1 cellular context compared by ENCODE assay signal in genomic region chr15:74496648-74497047, GRCh38.
TF ChIP-seq lines count a peak whose summit lies in the region.

No MANE protein-coding gene starts in this region.

TF ChIP-seq in WTC11, 78 proteins besides CTCF, POLR2A, EP300 and RAD21:
- TF ChIP-seq ARID4B (CRISPR knock-in tag; IDR thresholded peaks at IDR 0.05; ENCODE audit: borderline replicate concordance) (no peak), MAX (CRISPR knock-in tag; IDR thresholded peaks at IDR 0.05) (no peak), ZNF671 (CRISPR knock-in tag; IDR thresholded peaks at IDR 0.05) (no peak), NR1H2 (CRISPR knock-in tag; IDR thresholded peaks at IDR 0.05) (no peak), NFATC4 (CRISPR knock-in tag; IDR thresholded peaks at IDR 0.05) (no peak), SOX15 (CRISPR knock-in tag; IDR thresholded peaks at IDR 0.05) (no peak), PRDM15 (CRISPR knock-in tag; IDR thresholded peaks at IDR 0.05) (no peak), NFYB (CRISPR knock-in tag; conservative IDR thresholded peaks at IDR 0.05; ENCODE audit: low read depth) (no peak), ERG (CRISPR knock-in tag; IDR thresholded peaks at IDR 0.05) (no peak), RELA (CRISPR knock-in tag; IDR thresholded peaks at IDR 0.05; ENCODE audit: borderline replicate concordance) (no peak), HMGA2 (CRISPR knock-in tag; IDR thresholded peaks at IDR 0.05) (no peak), HMGXB4 (CRISPR knock-in tag; IDR thresholded peaks at IDR 0.05) (no peak), TEAD1 (CRISPR knock-in tag; IDR thresholded peaks at IDR 0.05) (no peak), USF2 (CRISPR knock-in tag; IDR thresholded peaks at IDR 0.05) (no peak), USF1 (CRISPR knock-in tag; IDR thresholded peaks at IDR 0.05) (no peak)
